Comparison of ENCODE assay signal across 23 cellular contexts in genomic region chr2:30275256-30275655, GRCh38. TPM values are rescaled to one million over a fixed set of nuclear protein-coding genes. Genes with fewer than 3 reads are reported as not detected.
DNase-seq lines count a peak whose midpoint lies in the region; ATAC-seq, FAIRE-seq and TF ChIP-seq lines count a peak whose summit lies in the region.
"Had no signal": no experiment of that assay in that cellular context is flagged by ENCODE, and none has a peak within 500 bp of the region (broad histone marks: within the 10 kb centered on the region; RNA-seq: fewer than 3 reads in every experiment).

No MANE protein-coding gene starts in this region.

- peaks cover 26% of the 10 kb centered on the region for H3K4me1 ChIP-seq in PC-3 (ENCODE audit: insufficient read depth, low read length)
- H3K4me1 ChIP-seq in astrocyte (ENCODE audit: insufficient read depth, low read length): peaks cover 30% of the 10 kb centered on the region
- H3K4me1 ChIP-seq in transverse colon: peaks cover 5 to 36% (median 23%) of the 10 kb centered on the region in 4 donors
- no peaks in the 10 kb centered on the region for H3K4me1 ChIP-seq in aorta (ENCODE audit: control insufficient read depth in 1 of 2, insufficient read depth in 2 of 2, low read length in 2 of 2)
- H3K4me1 ChIP-seq in HepG2 (ENCODE audit: insufficient read depth, low read length): peaks cover 7% of the 10 kb centered on the region
- H3K4me1 ChIP-seq: testis had no signal

- no peaks in the 10 kb centered on the region for H4K20me1 ChIP-seq in PC-3 (ENCODE audit: low read length)
- H4K20me1 ChIP-seq in astrocyte (ENCODE audit: insufficient read depth, low read length): no peaks in the 10 kb centered on the region
- H4K20me1 ChIP-seq in HepG2 (ENCODE audit: insufficient read depth, low read length): no peaks in the 10 kb centered on the region

- H3K27ac Mint-ChIP-seq in astrocyte (ENCODE audit: unreplicated experiment): no peak overlapping the region
- H3K27ac Mint-ChIP-seq: activated CD4-positive, alpha-beta memory T cell treated with anti-CD3 and anti-CD28 coated beads for 36 hours; CD8-positive, alpha-beta T cell; IgD-negative memory B cell had no signal

- no peaks in the 10 kb centered on the region for H3K9me2 ChIP-seq in PC-3 (replicated peaks; ENCODE audit: low read length)

- H2AFZ ChIP-seq in PC-3 (ENCODE audit: low read length): no peak overlapping the region
- H2AFZ ChIP-seq in astrocyte (ENCODE audit: low read depth, low read length): no peak overlapping the region
- H2AFZ ChIP-seq in HepG2 (ENCODE audit: low read length): no peak overlapping the region

- TF ChIP-seq RAD21 in HepG2 (CRISPR knock-in tag; IDR thresholded peaks at IDR 0.05): no peak

- TF ChIP-seq CTCF in PC-3 (conservative IDR thresholded peaks at IDR 0.05; ENCODE audit: low read depth, low read length): no peak
- no peak for TF ChIP-seq CTCF in astrocyte (IDR thresholded peaks at IDR 0.05; ENCODE audit: insufficient read depth, low read depth, low read length)
- TF ChIP-seq CTCF in fibroblast of the aortic adventitia (IDR thresholded peaks at IDR 0.05; ENCODE audit: insufficient read depth, low read length): no peak
- no peak for TF ChIP-seq CTCF in transverse colon (IDR thresholded peaks at IDR 0.05)
- no peak for TF ChIP-seq CTCF in HepG2 (CRISPR knock-in tag; IDR thresholded peaks at IDR 0.05)

- peak overlapping the region; percentile 74 for H3K4me2 ChIP-seq in PC-3 (ENCODE audit: low read length)
- peak overlapping the region; percentile 42 for H3K4me2 ChIP-seq in astrocyte (ENCODE audit: low read length)
- no peak overlapping the region for H3K4me2 ChIP-seq in HepG2 (ENCODE audit: low read depth, low read length)

- no peaks in the 10 kb centered on the region for H3F3A ChIP-seq in PC-3 (ENCODE audit: low read length, unreplicated experiment)

- H3K79me2 ChIP-seq in PC-3 (ENCODE audit: low read length): no peaks in the 10 kb centered on the region
- H3K79me2 ChIP-seq in astrocyte (ENCODE audit: insufficient read depth, low read length): no peaks in the 10 kb centered on the region
- no peaks in the 10 kb centered on the region for H3K79me2 ChIP-seq in HepG2 (ENCODE audit: insufficient read depth, low read length)

- BruUV-seq in PC-3 (replicated peaks; lab: Mats Ljungman, UMichigan) (no TSS peak), HepG2 (replicated peaks; lab: Mats Ljungman, UMichigan) (no TSS peak)

- peaks cover 1% of the 10 kb centered on the region for H3K36me3 Mint-ChIP-seq in astrocyte (ENCODE audit: low read depth, unreplicated experiment)
- H3K36me3 Mint-ChIP-seq: activated CD4-positive, alpha-beta memory T cell treated with anti-CD3 and anti-CD28 coated beads for 36 hours; CD8-positive, alpha-beta T cell; IgD-negative memory B cell had no signal

- POLR2A ChIA-PET in PC-3 (lab: Charles Lee; ENCODE audit: unreplicated experiment): no interaction called here
- POLR2A ChIA-PET in HepG2 (lab: Yijun Ruan, JAX): no interaction called here

- 50 to 60% methylated on average over 2 to 3 of the region's 3 CpGs for WGBS in transverse colon (ENCODE audit: low coverage in 1 of 2), 2 donors
- 90% methylated on average over 3 of the region's 3 CpGs for WGBS in aorta, 2 donors
- WGBS in HepG2 (ENCODE audit: low lambda C conversion rate): 68% methylated on average over 3 of the region's 3 CpGs

- H3K9me3 Mint-ChIP-seq in astrocyte (ENCODE audit: unreplicated experiment): peaks cover 5% of the 10 kb centered on the region
- H3K9me3 Mint-ChIP-seq: activated CD4-positive, alpha-beta memory T cell treated with anti-CD3 and anti-CD28 coated beads for 36 hours; CD8-positive, alpha-beta T cell; HFFc6; IgD-negative memory B cell had no signal

- H3K36me3 ChIP-seq in PC-3 (ENCODE audit: low read depth, low read length) (no peaks in the 10 kb centered on the region), astrocyte (ENCODE audit: insufficient read depth, low read length) (no peaks in the 10 kb centered on the region), transverse colon (no peaks in the 10 kb centered on the region), aorta (ENCODE audit: control insufficient read depth in 1 of 2, insufficient read depth in 2 of 2, low read length in 1 of 2) (no peaks in the 10 kb centered on the region), HepG2 (replicated peaks in 1 of 2; ENCODE audit: control insufficient read depth in 1 of 2, insufficient read depth in 2 of 2, low read length in 2 of 2) (no peaks in the 10 kb centered on the region)
- H3K36me3 ChIP-seq: cardiac muscle cell, heart right ventricle had no signal

- H3K9me3 ChIP-seq in PC-3 (ENCODE audit: low read length) (no peaks in the 10 kb centered on the region), astrocyte (ENCODE audit: insufficient read depth, low read depth, low read length) (no peaks in the 10 kb centered on the region), transverse colon (no peaks in the 10 kb centered on the region), aorta (ENCODE audit: control insufficient read depth, low read length) (no peaks in the 10 kb centered on the region), HepG2 (ENCODE audit: low read length) (no peaks in the 10 kb centered on the region)
- H3K9me3 ChIP-seq: heart right ventricle, testis had no signal

- DNase-seq in PC-3: no peak
- no peak for DNase-seq in astrocyte (ENCODE audit: low read depth)
- DNase-seq in fibroblast of the aortic adventitia (ENCODE audit: low read depth): peak; percentile 28
- no peak for DNase-seq in transverse colon
- DNase-seq in aorta: no peak
- DNase-seq in HepG2 (ENCODE audit: low spot score): no peak
- DNase-seq in NCI-H524 treated with DMSO at 0.1 percent for 48 hours (lab: John Stamatoyannopoulos, UW): no peak
- DNase-seq: activated CD4-positive, alpha-beta memory T cell treated with anti-CD3 and anti-CD28 coated beads for 36 hours; activated CD4-positive, CD25-positive, alpha-beta regulatory T cell; activated gamma-delta T cell treated with Interleukin-2 at 50 U/mL for 16 hours; CD8-positive, alpha-beta T cell; DMS153; heart right ventricle; naive B cell; NCI-H1092 treated with DMSO at 0.1 percent for 48 hours; NCI-H187 treated with DMSO at 0.1 percent for 48 hours; NCI-H82; nucleus accumbens; stimulated activated naive CD4-positive, alpha-beta T cell; testis had no signal

- TF ChIP-seq POLR2A in transverse colon (IDR thresholded peaks at IDR 0.05) (no peak), HepG2 (IDR thresholded peaks at IDR 0.05; ENCODE audit: insufficient read depth in 1 of 2, low read depth in 2 of 2, low read length in 2 of 2) (no peak)

- CTCF ChIA-PET in PC-3 (lab: Charles Lee) (no interaction called here), HepG2 (lab: Yijun Ruan, JAX; ENCODE audit: low intra/inter-chr PET ratio, low total read pairs) (no interaction called here)

- intact Hi-C loops in PC-3 (cut with micrococcal nuclease) (loop anchor here (10.0 kb wide), 1 partner anchor 390 kb away; no protein-coding TSS in a partner anchor), transverse colon (cut with DNase I; ENCODE audit: low total_unique reads) (no loop called here), aorta (cut with DNase I) (no loop called here), HepG2 (cut with micrococcal nuclease; ENCODE audit: unreplicated experiment) (no loop called here)

- FAIRE-seq in astrocyte (lab: Jason Lieb, UNC): no peak
- no peak for FAIRE-seq in HepG2 (lab: Jason Lieb, UNC)

- peaks cover 3% of the 10 kb centered on the region for H3K27me3 Mint-ChIP-seq in astrocyte (ENCODE audit: low read depth, unreplicated experiment)
- H3K27me3 Mint-ChIP-seq: activated CD4-positive, alpha-beta memory T cell treated with anti-CD3 and anti-CD28 coated beads for 36 hours; IgD-negative memory B cell; naive B cell had no signal

- peak overlapping the region; percentile 39; the same call in 1 of the 2 replicates for H3K4me3 ChIP-seq in PC-3 (ENCODE audit: low read length)
- no peak overlapping the region for H3K4me3 ChIP-seq in astrocyte (ENCODE audit: insufficient read depth, low read depth, low read length)
- H3K4me3 ChIP-seq in fibroblast of the aortic adventitia (ENCODE audit: low read depth, low read length): no peak overlapping the region
- H3K4me3 ChIP-seq in transverse colon: no peak overlapping the region
- H3K4me3 ChIP-seq in aorta (ENCODE audit: low read length in 2 of 2): no peak overlapping the region
- H3K4me3 ChIP-seq in HepG2 (replicated peaks in 1 of 3; ENCODE audit: insufficient read depth in 1 of 3, low read depth in 2 of 3, low read length in 3 of 3): no peak overlapping the region
- H3K4me3 ChIP-seq: cardiac muscle cell, heart right ventricle, testis had no signal

- no peak for ATAC-seq in PC-3
- no peak for ATAC-seq in aorta (ENCODE audit: low FRiP score)
- ATAC-seq in HepG2: no peak
- ATAC-seq: CD8-positive, alpha-beta T cell had no signal

- in situ Hi-C loops in transverse colon (cut with MboI; ENCODE audit: low pct_ligation_motif_present in 1 of 4, low pct_unique_long_range_greater_than_20kb in 1 of 4, low sequenced_read_pairs in 3 of 4): no loop called here
- in situ Hi-C loops in HepG2 (cut with HindIII; ENCODE audit: extremely low pct_ligation_motif_present, low pct_unique_long_range_greater_than_20kb): no loop called here

- TF ChIP-seq EP300 in transverse colon (IDR thresholded peaks at IDR 0.05; ENCODE audit: low read depth): no peak
- no peak for TF ChIP-seq EP300 in HepG2 (IDR thresholded peaks at IDR 0.05; ENCODE audit: low read depth in 2 of 2, low read length in 2 of 2)
- TF ChIP-seq EP300 in HepG2 (CRISPR knock-in tag; IDR thresholded peaks at IDR 0.05; ENCODE audit: borderline replicate concordance): no peak

- H3K4me1 Mint-ChIP-seq in astrocyte (ENCODE audit: low read depth, unreplicated experiment): peaks cover 38% of the 10 kb centered on the region

- H3K9ac ChIP-seq in PC-3 (ENCODE audit: low read length) (no peak overlapping the region), astrocyte (ENCODE audit: low read length) (no peak overlapping the region), HepG2 (ENCODE audit: insufficient read depth, low read depth, low read length) (no peak overlapping the region)

- H3K4me3 Mint-ChIP-seq in astrocyte (ENCODE audit: unreplicated experiment): no peak overlapping the region
- H3K4me3 Mint-ChIP-seq: activated CD4-positive, alpha-beta memory T cell treated with anti-CD3 and anti-CD28 coated beads for 36 hours; CD8-positive, alpha-beta T cell had no signal

- H3K27ac ChIP-seq in PC-3 (ENCODE audit: low read length) (peak overlapping the region; percentile 40), astrocyte (ENCODE audit: low read depth, low read length) (peak overlapping the region; percentile 87), transverse colon (peak overlapping the region; percentile 49 to 75 (median 69)), aorta (ENCODE audit: low read depth in 1 of 2, low read length in 2 of 2) (no peak overlapping the region), HepG2 (ENCODE audit: extremely low read length, insufficient read depth, low read length) (no peak overlapping the region)
- H3K27ac ChIP-seq: cardiac muscle cell, testis had no signal

- no peaks in the 10 kb centered on the region for H3K27me3 ChIP-seq in PC-3 (ENCODE audit: low read length)
- no peaks in the 10 kb centered on the region for H3K27me3 ChIP-seq in astrocyte (ENCODE audit: insufficient read depth, low read length)
- H3K27me3 ChIP-seq in transverse colon: no peaks in the 10 kb centered on the region
- no peaks in the 10 kb centered on the region for H3K27me3 ChIP-seq in aorta (ENCODE audit: control insufficient read depth in 1 of 2, insufficient read depth in 2 of 2, low read length in 1 of 2)
- peaks cover 0 to 5% of the 10 kb centered on the region in 2 experiments; a peak in 2 of 5 replicates for H3K27me3 ChIP-seq in HepG2 (ENCODE audit: control insufficient read depth in 1 of 2, insufficient read depth in 2 of 2, low read length in 2 of 2)
- H3K27me3 ChIP-seq: cardiac muscle cell, heart right ventricle, testis had no signal

RNA-seq across cellular contexts. Expression of gene LBH, which starts 43.9 kb away (rescaled TPM):
- total RNA-seq in PC-3 (2014; rRNA removed): 0.40 and 5.8 TPM in 2 replicates
- total RNA-seq in astrocyte: 51.7 and 63.7 TPM in 2 replicates
- total RNA-seq in fibroblast of the aortic adventitia (ENCODE audit: low replicate concordance): 21.1 and 61.2 TPM in 2 replicates
- 10 to 100 TPM in 3 of 4 donors, 1 to 10 TPM in 1; 7.0 to 37.8 (median 16.3) TPM for total RNA-seq in transverse colon
- total RNA-seq in aorta: 100 to 1,000 TPM; 105 to 213 TPM
- polyA plus RNA-seq in aorta: 10 to 100 TPM; 56.1 to 83.8 TPM
- 0.09 and 0.10 TPM in 2 replicates for total RNA-seq in HepG2 (2016; rRNA removed; fragmentation: Illumina TruSeq; extraction: Trizol)
- not detected in 2 replicates for total RNA-seq in HepG2 (2016; cell fraction: cytosol; rRNA removed; fragmentation: Illumina TruSeq; extraction: Trizol; ENCODE audit: low read depth)
- total RNA-seq in HepG2 (2016; cell fraction: insoluble cytoplasmic fraction; rRNA removed; fragmentation: Illumina TruSeq; extraction: Trizol): 0.15 TPM in 1 of 2 replicates, not detected in the other
- 0.06 and 0.10 TPM in 2 replicates for total RNA-seq in HepG2 (2016; cell fraction: membrane; rRNA removed; fragmentation: Illumina TruSeq; extraction: Trizol)
- not detected in 2 replicates for total RNA-seq in HepG2 (2016; cell fraction: nucleus; rRNA removed; fragmentation: Illumina TruSeq; extraction: Trizol)
- 0.16 and 0.25 TPM in 2 replicates for polyA plus RNA-seq in HepG2 (2011; rRNA removed)
- polyA plus RNA-seq in HepG2 (2011; cell fraction: cytosol; rRNA removed): 0.12 and 0.28 TPM in 2 replicates
- 0.05 and 0.16 TPM in 2 replicates for polyA plus RNA-seq in HepG2 (2011; cell fraction: nucleus; rRNA removed)
- polyA plus RNA-seq in HepG2 (2012): 0.13 TPM in 1 of 2 replicates, not detected in the other
- polyA plus RNA-seq in HepG2 (2016; cell fraction: cytosol; fragmentation: Illumina TruSeq; extraction: Trizol; ENCODE audit: low read depth): not detected in 2 replicates
- polyA plus RNA-seq in HepG2 (2016; cell fraction: insoluble cytoplasmic fraction; fragmentation: Illumina TruSeq; extraction: Trizol; ENCODE audit: low read depth): 0.16 and 0.23 TPM in 2 replicates
- 0.14 TPM in 1 of 2 replicates, not detected in the other for polyA plus RNA-seq in HepG2 (2016; cell fraction: membrane; fragmentation: Illumina TruSeq; extraction: Trizol; ENCODE audit: low read depth)
- polyA plus RNA-seq in HepG2 (2016; cell fraction: nucleus; fragmentation: Illumina TruSeq; extraction: Trizol; ENCODE audit: insufficient read depth, low read depth): not detected in 2 replicates
- 0.16 and 0.91 TPM in 2 replicates for polyA minus RNA-seq in HepG2 (2011; rRNA and poly(A)+ RNA removed; ENCODE audit: low replicate concordance)
- polyA minus RNA-seq in HepG2 (2011; cell fraction: cytosol; rRNA and poly(A)+ RNA removed): not detected in 2 replicates
- 0.13 TPM in 1 of 2 replicates, not detected in the other for polyA minus RNA-seq in HepG2 (2011; cell fraction: nucleus; rRNA and poly(A)+ RNA removed)

Comparison
In these comparisons a context has a peak if more than half of its experiments do, and no peak if none do; other contexts are left out.
1. H3K27ac ChIP-seq: peak in PC-3 (single experiment), astrocyte (single experiment) and transverse colon (4 of 4); none in aorta (0 of 2) and HepG2 (single experiment).